Comparison of ENCODE assay signal across 10 cellular contexts in the genomic region with DNA sequence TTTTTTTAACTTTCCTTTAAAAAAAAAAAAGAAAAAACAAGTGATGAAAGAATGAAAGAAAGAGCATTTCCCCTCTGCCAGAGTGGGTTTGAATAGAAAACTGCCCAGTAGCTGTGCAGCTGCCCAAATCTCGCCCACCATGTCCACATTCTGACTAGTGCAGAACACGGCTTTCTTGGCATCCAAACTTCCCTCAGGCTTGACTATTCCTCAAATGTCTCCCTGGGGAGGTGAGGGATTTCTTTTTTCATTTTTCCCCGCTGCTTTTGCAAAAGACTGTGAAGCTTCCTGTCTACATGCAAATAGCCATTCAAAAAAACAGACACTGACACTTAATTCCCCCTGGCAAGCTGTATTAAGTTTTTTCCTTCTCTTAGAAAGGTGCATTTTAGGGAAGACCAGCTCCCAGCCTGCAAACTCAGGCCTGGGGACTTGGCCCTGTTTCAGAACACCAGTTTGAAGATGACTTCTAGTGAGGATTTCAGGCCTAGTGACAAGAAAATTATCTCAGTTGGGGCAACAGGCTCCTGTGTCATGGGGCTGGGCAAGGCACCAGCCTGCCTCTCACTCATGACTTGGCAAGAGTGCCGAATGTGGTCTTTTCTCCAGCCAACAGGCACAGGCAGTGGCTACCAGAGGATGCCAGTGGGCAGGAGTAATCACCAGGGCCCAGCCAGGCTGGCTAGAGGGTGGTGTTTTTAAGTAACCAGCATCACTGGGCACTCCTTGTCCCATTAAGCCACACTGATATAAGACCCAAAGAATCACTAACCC.
DNase-seq lines count a peak whose midpoint lies in the region; ATAC-seq and TF ChIP-seq lines count a peak whose summit lies in the region.
"Had no signal": no experiment of that assay in that cellular context is flagged by ENCODE, and none has a peak within 500 bp of the region (broad histone marks: within the 10 kb centered on the region; RNA-seq: fewer than 3 reads in every experiment).

No MANE protein-coding gene starts in this region.

- H3K9me3 ChIP-seq in adipocyte (ENCODE audit: control insufficient read depth, low read length): no peaks in the 10 kb centered on the region

- peaks cover 6% of the 10 kb centered on the region for H3K27me3 Mint-ChIP-seq in glutamatergic neuron (ENCODE audit: unreplicated experiment)
- H3K27me3 Mint-ChIP-seq: dendritic cell treated with granulocyte-macrophage colony-stimulating factor and Interleukin-4, amounts not matched to agents 40 ng/mL and 50 ng/mL, for 4 days had no signal

- H3K9me3 Mint-ChIP-seq in glutamatergic neuron (ENCODE audit: unreplicated experiment): peaks cover 9% of the 10 kb centered on the region
- H3K9me3 Mint-ChIP-seq: dendritic cell treated with granulocyte-macrophage colony-stimulating factor and Interleukin-4, amounts not matched to agents 40 ng/mL and 50 ng/mL, for 4 days had no signal

- peaks cover 31% of the 10 kb centered on the region for H3K4me1 ChIP-seq in adipocyte (ENCODE audit: control insufficient read depth, insufficient read depth, low read length)

- peak; percentile 65 for DNase-seq in Daoy (ENCODE audit: low read depth)
- peak; percentile 62 for DNase-seq in adipocyte (ENCODE audit: low read depth)
- DNase-seq in glutamatergic neuron: no peak
- peak; percentile 80 for DNase-seq in posterior vena cava (ENCODE audit: low spot score)
- no peak for DNase-seq in activated naive CD4-positive, alpha-beta T cell (lab: John Stamatoyannopoulos, UW)

- H3K27me3 ChIP-seq in adipocyte (replicated peaks; ENCODE audit: control insufficient read depth, insufficient read depth, low read length): no peaks in the 10 kb centered on the region

- TF ChIP-seq CTCF in glutamatergic neuron (IDR thresholded peaks at IDR 0.05; ENCODE audit: partially characterized antibody, unreplicated experiment): no peak

- peak overlapping the region; percentile 10 for H3K4me3 Mint-ChIP-seq in glutamatergic neuron (ENCODE audit: unreplicated experiment)
- H3K4me3 Mint-ChIP-seq: dendritic cell treated with granulocyte-macrophage colony-stimulating factor and Interleukin-4, amounts not matched to agents 40 ng/mL and 50 ng/mL, for 4 days had no signal

- H3K27ac Mint-ChIP-seq in glutamatergic neuron (ENCODE audit: unreplicated experiment): peak overlapping the region; percentile 69
- H3K27ac Mint-ChIP-seq: dendritic cell treated with granulocyte-macrophage colony-stimulating factor and Interleukin-4, amounts not matched to agents 40 ng/mL and 50 ng/mL, for 4 days had no signal

- intact Hi-C loops in posterior vena cava (cut with DNase I): no loop called here

- no peaks in the 10 kb centered on the region for H3K36me3 Mint-ChIP-seq in glutamatergic neuron (ENCODE audit: unreplicated experiment)

- peaks cover 30% of the 10 kb centered on the region for H3K4me1 Mint-ChIP-seq in glutamatergic neuron (ENCODE audit: low read depth, unreplicated experiment)

- ATAC-seq in HG03521 (IDR thresholded peaks at IDR 0.05; ENCODE audit: unreplicated experiment) (no peak), GM18907 (IDR thresholded peaks at IDR 0.05; ENCODE audit: unreplicated experiment) (no peak), HG03342 (IDR thresholded peaks at IDR 0.05; ENCODE audit: unreplicated experiment) (no peak)

- H3K9ac ChIP-seq in adipocyte (ENCODE audit: low read length): peak overlapping the region; percentile 7

- peak overlapping the region; percentile 28 for H3K4me3 ChIP-seq in adipocyte (ENCODE audit: low read length)
- H3K4me3 ChIP-seq: skin epidermis had no signal

- no peaks in the 10 kb centered on the region for H3K36me3 ChIP-seq in adipocyte (ENCODE audit: control insufficient read depth, insufficient read depth, low read length, severe bottlenecking)

Comparison
In these comparisons a context has a peak if more than half of its experiments do, and no peak if none do; other contexts are left out.
1. DNase-seq: peak in Daoy (single experiment), adipocyte (single experiment) and posterior vena cava (single experiment); none in glutamatergic neuron (single experiment) and activated naive CD4-positive, alpha-beta T cell (0 of 4).